In the genomic region with DNA sequence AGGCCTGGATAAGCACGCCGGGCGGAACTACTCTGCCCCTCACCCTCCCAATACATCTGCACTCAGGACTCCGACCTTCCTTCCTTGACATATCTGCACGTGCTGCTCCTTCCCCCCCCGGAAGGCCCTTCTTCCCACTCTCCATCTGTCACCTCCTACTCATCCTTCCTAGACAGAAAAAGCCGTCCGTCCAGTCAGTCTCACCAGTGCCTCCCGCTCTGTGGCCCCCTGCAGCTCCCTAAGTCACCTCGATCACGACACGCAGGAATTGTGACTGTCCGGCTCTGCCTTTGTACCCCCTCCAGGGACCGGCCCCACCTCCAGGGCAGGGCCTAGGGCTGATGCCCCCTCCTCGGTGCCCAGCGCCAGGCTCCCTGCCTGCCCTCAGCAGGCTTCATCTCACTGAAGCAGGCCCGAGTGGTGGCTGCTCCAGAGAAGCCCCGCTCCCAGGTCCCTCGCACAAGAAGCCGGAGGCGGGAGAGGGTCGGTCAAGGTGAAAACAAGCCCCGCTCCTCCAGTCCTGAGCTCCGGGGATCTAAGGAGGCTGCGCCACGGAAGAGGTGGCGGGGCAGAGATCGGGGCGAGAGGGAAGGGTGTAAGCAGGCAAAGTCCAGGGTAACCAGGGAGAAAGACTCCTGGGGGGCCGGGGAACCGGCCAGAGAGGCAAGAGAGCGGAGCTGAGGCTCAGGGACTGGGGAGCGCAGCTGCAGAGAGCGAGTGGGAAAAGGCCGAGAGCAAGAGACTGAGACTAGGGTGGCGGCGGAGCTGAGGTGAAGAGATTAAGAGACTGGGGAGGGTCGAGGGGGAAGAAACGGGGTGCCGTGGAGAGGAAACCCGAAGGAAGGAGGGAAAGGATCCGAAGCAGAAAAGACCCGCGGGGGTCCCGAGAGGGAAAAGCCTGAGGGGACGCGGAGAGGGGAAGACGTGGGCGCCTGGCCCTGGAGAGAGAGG, we compare ENCODE assay signal across 8 cellular contexts. TPM values are rescaled to one million over a fixed set of nuclear protein-coding genes. Genes with fewer than 3 reads are reported as not detected.
DNase-seq lines count a peak whose midpoint lies in the region; ATAC-seq and TF ChIP-seq lines count a peak whose summit lies in the region.

No MANE protein-coding gene starts in this region.

- H3K36me3 ChIP-seq in rectal smooth muscle tissue (ENCODE audit: control insufficient read depth, insufficient read depth, low read length): peaks cover 7% of the 10 kb centered on the region

- CTCF ChIA-PET in activated CD8-positive, alpha-beta T cell treated with anti-CD3 and anti-CD28 coated beads for 36 hours (lab: Charles Lee): interaction anchor here (1.2 to 2.1 kb wide), 2 partner anchors 44 to 246 kb away, joined by 4 to 8 read pairs; no protein-coding TSS in a partner anchor

- no peaks in the 10 kb centered on the region for H3K27me3 Mint-ChIP-seq in activated CD8-positive, alpha-beta T cell treated with anti-CD3 and anti-CD28 coated beads for 36 hours

- H3K27ac Mint-ChIP-seq in activated CD8-positive, alpha-beta T cell treated with anti-CD3 and anti-CD28 coated beads for 36 hours: peak overlapping the region; percentile 99

- H3K27me3 ChIP-seq in foreskin keratinocyte (no peaks in the 10 kb centered on the region), rectal smooth muscle tissue (ENCODE audit: control insufficient read depth, insufficient read depth, low read length) (no peaks in the 10 kb centered on the region)

- intact Hi-C loops in activated CD8-positive, alpha-beta T cell treated with anti-CD3 and anti-CD28 coated beads for 36 hours (cut with micrococcal nuclease): loop anchor here (5.0 to 10.0 kb wide), 2 partner anchors 130 to 397 kb away; a partner anchor contains a TSS

- no peaks in the 10 kb centered on the region for H3K9me3 Mint-ChIP-seq in activated CD8-positive, alpha-beta T cell treated with anti-CD3 and anti-CD28 coated beads for 36 hours

- peak overlapping the region; percentile 66 for H3K9ac ChIP-seq in rectal smooth muscle tissue (ENCODE audit: low read length)

- peak overlapping the region; percentile 70 for H3K27ac ChIP-seq in foreskin keratinocyte
- H3K27ac ChIP-seq in rectal smooth muscle tissue (ENCODE audit: low read depth, low read length): peak overlapping the region; percentile 19

- TF ChIP-seq CTCF in activated CD8-positive, alpha-beta T cell treated with anti-CD3 and anti-CD28 coated beads for 36 hours (IDR thresholded peaks at IDR 0.05): no peak
- TF ChIP-seq CTCF in foreskin keratinocyte (conservative IDR thresholded peaks at IDR 0.05): no peak

- peaks cover 17% of the 10 kb centered on the region for H3K4me1 Mint-ChIP-seq in activated CD8-positive, alpha-beta T cell treated with anti-CD3 and anti-CD28 coated beads for 36 hours (ENCODE audit: low read depth)

- H3K36me3 Mint-ChIP-seq in activated CD8-positive, alpha-beta T cell treated with anti-CD3 and anti-CD28 coated beads for 36 hours (ENCODE audit: low read depth): peaks cover 52% of the 10 kb centered on the region

- POLR2A ChIA-PET in activated CD8-positive, alpha-beta T cell treated with anti-CD3 and anti-CD28 coated beads for 36 hours (lab: Charles Lee): interaction anchor here (0.7 to 5.5 kb wide), 14 partner anchors 10 to 1051 kb away, joined by 3 to 40 read pairs (median 4); a partner anchor contains a TSS

- H3K4me1 ChIP-seq in foreskin keratinocyte: peaks cover 14% of the 10 kb centered on the region
- H3K4me1 ChIP-seq in rectal smooth muscle tissue (ENCODE audit: control insufficient read depth, insufficient read depth, low read length): peaks cover 5% of the 10 kb centered on the region

- peak; percentile 13 for DNase-seq in DMS53 treated with DMSO at 0.1 percent for 48 hours (lab: John Stamatoyannopoulos, UW; ENCODE audit: unreplicated experiment)
- DNase-seq in HuH-7.5 (ENCODE audit: low spot score): peak; percentile 65
- DNase-seq in activated CD8-positive, alpha-beta T cell treated with anti-CD3 and anti-CD28 coated beads for 36 hours: peak; percentile 48
- DNase-seq in foreskin keratinocyte: peak in 1 of 2 donors; percentile 29
- no peak for DNase-seq in NCI-H2081 treated with DMSO at 0.1 percent for 48 hours (lab: John Stamatoyannopoulos, UW)
- DNase-seq in GM19238 (ENCODE audit: insufficient read length, low spot score): no peak

- no peak for ATAC-seq in activated CD8-positive, alpha-beta T cell treated with anti-CD3 and anti-CD28 coated beads for 36 hours
- peak; percentile 17 for ATAC-seq in foreskin keratinocyte
- no peak for ATAC-seq in GM21515 (IDR thresholded peaks at IDR 0.05; ENCODE audit: unreplicated experiment)

- peak overlapping the region; percentile 97 for H3K4me3 ChIP-seq in rectal smooth muscle tissue (ENCODE audit: low read length)

- H3K4me3 Mint-ChIP-seq in activated CD8-positive, alpha-beta T cell treated with anti-CD3 and anti-CD28 coated beads for 36 hours: peak overlapping the region; percentile 96

RNA-seq across cellular contexts. Expression of a gene that starts 1.1 kb away (rescaled TPM):
- total RNA-seq in activated CD8-positive, alpha-beta T cell treated with anti-CD3 and anti-CD28 coated beads for 36 hours: 100 to 1,000 TPM; 197 to 207 TPM
- total RNA-seq in foreskin keratinocyte: 57.6 and 65.2 TPM in 2 replicates
- 48.5 and 52.7 TPM in 2 replicates for polyA plus RNA-seq in foreskin keratinocyte

RNA-seq across cellular contexts. Expression of a gene that starts 22.2 kb away (rescaled TPM):
- total RNA-seq in activated CD8-positive, alpha-beta T cell treated with anti-CD3 and anti-CD28 coated beads for 36 hours: 10 to 100 TPM; 46.4 to 47.1 TPM
- 43.0 and 45.8 TPM in 2 replicates for total RNA-seq in foreskin keratinocyte
- polyA plus RNA-seq in foreskin keratinocyte: 74.1 and 75.2 TPM in 2 replicates

RNA-seq across cellular contexts. Expression of a gene that starts 26.1 kb away (rescaled TPM):
- total RNA-seq in activated CD8-positive, alpha-beta T cell treated with anti-CD3 and anti-CD28 coated beads for 36 hours: 1 to 10 TPM; 5.1 to 5.8 TPM
- 3.1 and 3.6 TPM in 2 replicates for total RNA-seq in foreskin keratinocyte
- polyA plus RNA-seq in foreskin keratinocyte: 2.4 and 2.6 TPM in 2 replicates

RNA-seq across cellular contexts. Expression of a gene that starts 29.2 kb away (rescaled TPM):
- 1 to 10 TPM; 5.8 to 6.2 TPM for total RNA-seq in activated CD8-positive, alpha-beta T cell treated with anti-CD3 and anti-CD28 coated beads for 36 hours
- total RNA-seq in foreskin keratinocyte: 1.2 and 1.7 TPM in 2 replicates
- polyA plus RNA-seq in foreskin keratinocyte: 2.2 and 2.9 TPM in 2 replicates

RNA-seq across cellular contexts. Expression of a gene that starts 48.4 kb away (rescaled TPM):
- total RNA-seq in activated CD8-positive, alpha-beta T cell treated with anti-CD3 and anti-CD28 coated beads for 36 hours: not detected
- total RNA-seq in foreskin keratinocyte: 0.11 and 0.17 TPM in 2 replicates
- polyA plus RNA-seq in foreskin keratinocyte: 0.04 and 0.06 TPM in 2 replicates

Comparison
In these comparisons a context has a peak if more than half of its experiments do, and no peak if none do; other contexts are left out.
1. DNase-seq: peak in DMS53 treated with DMSO at 0.1 percent for 48 hours (single experiment), HuH-7.5 (single experiment) and activated CD8-positive, alpha-beta T cell treated with anti-CD3 and anti-CD28 coated beads for 36 hours (single experiment); none in NCI-H2081 treated with DMSO at 0.1 percent for 48 hours (single experiment) and GM19238 (single experiment).